ENCODE assay signal across 15 cellular contexts in the genomic region with DNA sequence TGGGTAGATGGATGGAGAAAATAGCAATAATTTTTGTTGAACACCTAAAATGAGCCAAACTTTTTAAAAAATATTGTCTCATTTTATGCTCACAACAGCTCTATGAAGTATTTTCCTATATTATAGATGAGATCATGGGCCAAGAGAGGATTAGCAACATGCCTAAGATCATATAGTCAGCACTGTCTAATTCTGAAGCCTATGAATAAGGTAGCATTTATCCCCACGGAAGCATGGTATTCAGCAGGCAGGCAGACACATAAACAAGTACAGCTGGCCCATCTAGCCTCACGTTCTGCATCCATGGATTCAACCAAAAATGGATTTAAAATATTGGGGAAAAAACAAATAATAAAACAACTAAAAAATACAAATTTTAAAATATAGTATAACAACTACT. TPM values are rescaled to one million over a fixed set of nuclear protein-coding genes. Genes with fewer than 3 reads are reported as not detected.
DNase-seq lines count a peak whose midpoint lies in the region; ATAC-seq and TF ChIP-seq lines count a peak whose summit lies in the region.
"Had no signal": no experiment of that assay in that cellular context is flagged by ENCODE, and none has a peak within 500 bp of the region (broad histone marks: within the 10 kb centered on the region; RNA-seq: fewer than 3 reads in every experiment).

No MANE protein-coding gene starts in this region.

- WGBS in hepatocyte (ENCODE audit: low lambda C conversion rate, missing lambda C conversion rate), result 43% methylated on average over 2 of the region's 2 CpGs
- 48% methylated on average over 2 of the region's 2 CpGs for WGBS in suprapubic skin

- no TSS peak for BruUV-seq in Caco-2 (replicated peaks; lab: Mats Ljungman, UMichigan)

- H3K4me3 ChIP-seq in Caco-2 (ENCODE audit: low read depth, low read length), result no peak overlapping the region
- H3K4me3 ChIP-seq in hepatocyte, result no peak overlapping the region
- H3K4me3 ChIP-seq in suprapubic skin, result no peak overlapping the region
- H3K4me3 ChIP-seq: BLaER1, GM23338 had no signal

- DNase-seq in Caco-2 (no peak), NCI-H69 (lab: John Stamatoyannopoulos, UW) (peak; percentile 66), hepatocyte (ENCODE audit: low spot score) (no peak), suprapubic skin (ENCODE audit: low spot score in 2 of 2) (no peak), NCI-H1694 (lab: John Stamatoyannopoulos, UW) (no peak)
- DNase-seq: AML-193; Calu3; CD4-positive, CD25-positive, alpha-beta regulatory T cell; GF-D8; H7; IMR-90; KBM-7 had no signal

- no peaks in the 10 kb centered on the region for H4K20me1 ChIP-seq in hepatocyte (ENCODE audit: insufficient read depth, poor library complexity, severe bottlenecking)
- H4K20me1 ChIP-seq: BLaER1 had no signal

- H3K9me3 Mint-ChIP-seq in Caco-2 (ENCODE audit: unreplicated experiment), result no peaks in the 10 kb centered on the region
- H3K9me3 Mint-ChIP-seq: CD4-positive, CD25-positive, alpha-beta regulatory T cell; GM23338 had no signal

- H3K4me1 Mint-ChIP-seq in Caco-2 (ENCODE audit: low read depth, unreplicated experiment), result peaks cover 65% of the 10 kb centered on the region

- POLR2A ChIA-PET in Caco-2 (lab: Charles Lee), result interaction anchor here (1.0 to 3.0 kb wide), 4 partner anchors 22 to 66 kb away, joined by 5 to 57 read pairs (median 11); partner anchors contain the start of genes PCF11 and RAB30

- no peaks in the 10 kb centered on the region for H3K79me2 ChIP-seq in hepatocyte

- no peaks in the 10 kb centered on the region for H3K27me3 ChIP-seq in Caco-2 (replicated peaks; ENCODE audit: control insufficient read depth, insufficient read depth, low read length)
- no peaks in the 10 kb centered on the region for H3K27me3 ChIP-seq in hepatocyte
- H3K27me3 ChIP-seq in suprapubic skin, result no peaks in the 10 kb centered on the region
- H3K27me3 ChIP-seq: BLaER1 had no signal

- H2AFZ ChIP-seq in hepatocyte, result no peak overlapping the region
- H2AFZ ChIP-seq: GM23338 had no signal

- H3K27me3 Mint-ChIP-seq in Caco-2 (ENCODE audit: insufficient read depth, unreplicated experiment), result no peaks in the 10 kb centered on the region
- H3K27me3 Mint-ChIP-seq: CD4-positive, CD25-positive, alpha-beta regulatory T cell had no signal

- no peaks in the 10 kb centered on the region for H3K9me2 ChIP-seq in hepatocyte (replicated peaks; ENCODE audit: insufficient read depth)

- H3K4me3 Mint-ChIP-seq in Caco-2 (ENCODE audit: unreplicated experiment), result peak overlapping the region; percentile 21
- H3K4me3 Mint-ChIP-seq: CD4-positive, CD25-positive, alpha-beta regulatory T cell; GM23338 had no signal

- peak overlapping the region; percentile 15 for H3K4me2 ChIP-seq in hepatocyte
- H3K4me2 ChIP-seq: BLaER1, GM23338 had no signal

- TF ChIP-seq CTCF in Caco-2 (IDR thresholded peaks at IDR 0.05; ENCODE audit: insufficient read depth in 1 of 2, low read depth in 1 of 2, low read length in 1 of 2, severe bottlenecking in 1 of 2, unreplicated experiment in 1 of 2), result no peak
- TF ChIP-seq CTCF in hepatocyte (IDR thresholded peaks at IDR 0.05; ENCODE audit: poor library complexity), result no peak
- no peak for TF ChIP-seq CTCF in suprapubic skin (IDR thresholded peaks at IDR 0.05)

- no peak for TF ChIP-seq EP300 in suprapubic skin (IDR thresholded peaks at IDR 0.05)

- intact Hi-C loops in Caco-2 (cut with micrococcal nuclease; ENCODE audit: unreplicated experiment), result loop anchor here (1.0 to 2.0 kb wide), 5 partner anchors 21 to 163 kb away; no protein-coding TSS in a partner anchor

- H3K4me1 ChIP-seq in Caco-2, result peaks cover 43% of the 10 kb centered on the region
- peaks cover 23% of the 10 kb centered on the region for H3K4me1 ChIP-seq in hepatocyte (ENCODE audit: insufficient read depth)
- peaks cover 18% of the 10 kb centered on the region for H3K4me1 ChIP-seq in suprapubic skin
- H3K4me1 ChIP-seq: BLaER1 had no signal

- no peak for TF ChIP-seq POLR2A in suprapubic skin (IDR thresholded peaks at IDR 0.05)

- CTCF ChIA-PET in Caco-2 (lab: Charles Lee), result interaction anchor here (1.0 to 1.6 kb wide), 4 partner anchors 22 to 193 kb away, joined by 3 to 13 read pairs (median 9); partner anchors contain the start of genes DDIAS, PCF11 and PRCP

- no peaks in the 10 kb centered on the region for H3K36me3 ChIP-seq in Caco-2 (ENCODE audit: control insufficient read depth, insufficient read depth, low read length)
- no peaks in the 10 kb centered on the region for H3K36me3 ChIP-seq in hepatocyte (replicated peaks; ENCODE audit: insufficient read depth, low read depth)
- no peaks in the 10 kb centered on the region for H3K36me3 ChIP-seq in suprapubic skin
- H3K36me3 ChIP-seq: BLaER1 had no signal

- no peak for ATAC-seq in GM19035 (IDR thresholded peaks at IDR 0.05; ENCODE audit: unreplicated experiment)
- ATAC-seq: GM23338 had no signal

- H3K36me3 Mint-ChIP-seq in Caco-2 (ENCODE audit: insufficient read depth, unreplicated experiment), result peaks cover 6% of the 10 kb centered on the region
- H3K36me3 Mint-ChIP-seq: CD4-positive, CD25-positive, alpha-beta regulatory T cell had no signal

- H3K27ac Mint-ChIP-seq in Caco-2 (ENCODE audit: unreplicated experiment), result peak overlapping the region; percentile 55
- H3K27ac Mint-ChIP-seq: GM23338 had no signal

- no peaks in the 10 kb centered on the region for H3K9me3 ChIP-seq in Caco-2
- no peaks in the 10 kb centered on the region for H3K9me3 ChIP-seq in hepatocyte (ENCODE audit: low read depth)
- H3K9me3 ChIP-seq in suprapubic skin, result no peaks in the 10 kb centered on the region
- H3K9me3 ChIP-seq: BLaER1 had no signal

- peak overlapping the region; percentile 42 for H3K27ac ChIP-seq in hepatocyte
- H3K27ac ChIP-seq in suprapubic skin, result no peak overlapping the region
- H3K27ac ChIP-seq: BLaER1 had no signal

RNA-seq across cellular contexts. Expression of gene RAB30, which starts 21.9 kb away (rescaled TPM):
- 13.0 and 13.5 TPM in 2 replicates for total RNA-seq in Caco-2 (2022)
- 10.2 and 10.5 TPM in 2 replicates for total RNA-seq in hepatocyte
- 2.5 and 2.6 TPM in 2 replicates for polyA plus RNA-seq in hepatocyte
- total RNA-seq in suprapubic skin, result 10 to 100 TPM; 14.1 to 38.1 (median 24.4) TPM
